ENCODE assay signal across 28 cellular contexts in the genomic region with DNA sequence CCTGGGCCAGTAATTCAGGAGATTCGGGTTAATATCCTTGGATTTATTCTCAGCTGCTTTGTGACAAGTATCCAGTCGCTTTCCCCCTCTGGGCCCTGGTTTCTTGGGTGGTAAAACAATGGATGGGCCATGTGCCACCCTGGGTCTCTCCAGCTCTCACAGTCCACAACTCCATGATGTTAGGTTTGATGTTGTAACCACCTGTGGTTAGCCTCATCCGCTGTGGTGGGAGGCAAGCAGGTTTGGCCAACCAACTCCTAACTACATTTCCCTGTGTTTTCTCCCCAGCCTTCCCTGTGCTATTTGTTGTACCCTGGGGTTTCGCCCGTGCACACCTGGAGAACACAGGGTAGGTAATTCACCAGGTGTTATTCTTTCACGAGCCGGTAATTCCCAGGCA. TPM values are rescaled to one million over a fixed set of nuclear protein-coding genes. Genes with fewer than 3 reads are reported as not detected.
"Had no signal": no experiment of that assay in that cellular context is flagged by ENCODE, and none has a peak within 500 bp of the region (broad histone marks: within the 10 kb centered on the region; RNA-seq: fewer than 3 reads in every experiment).

No MANE protein-coding gene starts in this region.

- H3K27ac Mint-ChIP-seq: activated CD4-positive, alpha-beta memory T cell treated with anti-CD3 and anti-CD28 coated beads for 36 hours; activated CD4-positive, alpha-beta T cell treated with anti-CD3 and anti-CD28 coated beads, Interleukin-2, amount 10 ng/mL, durations not matched to agents 7 days and 5 days; activated naive CD4-positive, alpha-beta T cell treated with anti-CD3 and anti-CD28 coated beads for 36 hours; activated naive CD8-positive, alpha-beta T cell; activated T-helper 17 cell treated with anti-CD3 and anti-CD28 coated beads, Interleukin-2, amount 50 U/mL, for 72 hours; brain; T-cell had no signal

- H3K27me3 Mint-ChIP-seq: activated CD4-positive, alpha-beta T cell treated with anti-CD3 and anti-CD28 coated beads, Interleukin-2, amount 10 ng/mL, durations not matched to agents 7 days and 5 days; activated naive CD8-positive, alpha-beta T cell; T-cell had no signal

- H3K4me3 Mint-ChIP-seq: activated CD4-positive, alpha-beta memory T cell treated with anti-CD3 and anti-CD28 coated beads for 36 hours; activated CD4-positive, alpha-beta T cell treated with anti-CD3 and anti-CD28 coated beads, Interleukin-2, amount 10 ng/mL, durations not matched to agents 7 days and 5 days; activated naive CD4-positive, alpha-beta T cell treated with anti-CD3 and anti-CD28 coated beads for 36 hours; activated naive CD8-positive, alpha-beta T cell; activated T-helper 17 cell treated with anti-CD3 and anti-CD28 coated beads, Interleukin-2, amount 50 U/mL, for 72 hours; brain; T-cell had no signal

- H3K36me3 Mint-ChIP-seq: activated CD4-positive, alpha-beta memory T cell treated with anti-CD3 and anti-CD28 coated beads for 36 hours; activated naive CD8-positive, alpha-beta T cell; brain; T-cell had no signal

- ATAC-seq: activated T-helper 17 cell treated with anti-CD3 and anti-CD28 coated beads, Interleukin-2, amount 50 U/mL, for 72 hours; T-cell had no signal

- H3K4me3 ChIP-seq: PC-9 had no signal

- H3K27ac ChIP-seq: PC-9, VCaP had no signal

- DNase-seq: activated CD4-positive, alpha-beta memory T cell treated with anti-CD3 and anti-CD28 coated beads for 36 hours; activated CD4-positive, alpha-beta T cell treated with anti-CD3 and anti-CD28 coated beads, Interleukin-2, amount 10 ng/mL, durations not matched to agents 7 days and 5 days; activated CD4-positive, CD25-positive, alpha-beta regulatory T cell; activated gamma-delta T cell; activated naive CD4-positive, alpha-beta T cell treated with anti-CD3 and anti-CD28 coated beads for 36 hours; activated T-cell treated with anti-CD3 and anti-CD28 coated beads for 4 hours; activated T-cell treated with anti-CD3 and anti-CD28 coated beads, Interleukin-2, amount 50 U/mL, for 48 hours; amygdala; Kasumi-1; KBM-7; NCI-H1105 treated with DMSO at 0.1 percent for 48 hours; NCI-H1436 treated with DMSO at 0.1 percent for 48 hours; NCI-H187; NCI-H2081; NCI-H446; NCI-H524; PC-9; SIG-M5; T-cell; T-helper 2 cell; T1000 had no signal

- H3K4me1 Mint-ChIP-seq: activated CD4-positive, alpha-beta T cell treated with anti-CD3 and anti-CD28 coated beads, Interleukin-2, amount 10 ng/mL, durations not matched to agents 7 days and 5 days; activated T-helper 17 cell treated with anti-CD3 and anti-CD28 coated beads, Interleukin-2, amount 50 U/mL, for 72 hours; brain; T-cell had no signal

RNA-seq across cellular contexts. Expression of gene GLP2R, which starts 35.1 kb away (rescaled TPM):
- total RNA-seq: activated CD4-positive, alpha-beta memory T cell treated with anti-CD3 and anti-CD28 coated beads for 36 hours; activated CD4-positive, alpha-beta T cell treated with anti-CD3 and anti-CD28 coated beads, Interleukin-2, amount 10 ng/mL, durations not matched to agents 7 days and 5 days; activated CD8-positive, alpha-beta memory T cell treated with anti-CD3 and anti-CD28 coated beads for 36 hours; activated naive CD4-positive, alpha-beta T cell treated with anti-CD3 and anti-CD28 coated beads for 36 hours; activated T-helper 17 cell treated with anti-CD3 and anti-CD28 coated beads, Interleukin-2, amount 50 U/mL, for 72 hours; RPMI7951; T-cell had no signal

RNA-seq across cellular contexts. Expression of gene GSG1L2, which starts 39.0 kb away (rescaled TPM):
- total RNA-seq: activated CD4-positive, alpha-beta memory T cell treated with anti-CD3 and anti-CD28 coated beads for 36 hours; activated CD4-positive, alpha-beta T cell treated with anti-CD3 and anti-CD28 coated beads, Interleukin-2, amount 10 ng/mL, durations not matched to agents 7 days and 5 days; activated CD8-positive, alpha-beta memory T cell treated with anti-CD3 and anti-CD28 coated beads for 36 hours; activated naive CD4-positive, alpha-beta T cell treated with anti-CD3 and anti-CD28 coated beads for 36 hours; activated T-helper 17 cell treated with anti-CD3 and anti-CD28 coated beads, Interleukin-2, amount 50 U/mL, for 72 hours; astrocyte; PC-9; RPMI7951; T-cell had no signal

RNA-seq across cellular contexts. Expression of gene RCVRN, which starts 44.2 kb away (rescaled TPM):
- total RNA-seq: activated CD4-positive, alpha-beta memory T cell treated with anti-CD3 and anti-CD28 coated beads for 36 hours; activated CD4-positive, alpha-beta T cell treated with anti-CD3 and anti-CD28 coated beads, Interleukin-2, amount 10 ng/mL, durations not matched to agents 7 days and 5 days; activated CD8-positive, alpha-beta memory T cell treated with anti-CD3 and anti-CD28 coated beads for 36 hours; activated naive CD4-positive, alpha-beta T cell treated with anti-CD3 and anti-CD28 coated beads for 36 hours; activated T-helper 17 cell treated with anti-CD3 and anti-CD28 coated beads, Interleukin-2, amount 50 U/mL, for 72 hours; astrocyte; PC-9 had no signal
